ENCODE assay signal across 8 cellular contexts in the genomic region with DNA sequence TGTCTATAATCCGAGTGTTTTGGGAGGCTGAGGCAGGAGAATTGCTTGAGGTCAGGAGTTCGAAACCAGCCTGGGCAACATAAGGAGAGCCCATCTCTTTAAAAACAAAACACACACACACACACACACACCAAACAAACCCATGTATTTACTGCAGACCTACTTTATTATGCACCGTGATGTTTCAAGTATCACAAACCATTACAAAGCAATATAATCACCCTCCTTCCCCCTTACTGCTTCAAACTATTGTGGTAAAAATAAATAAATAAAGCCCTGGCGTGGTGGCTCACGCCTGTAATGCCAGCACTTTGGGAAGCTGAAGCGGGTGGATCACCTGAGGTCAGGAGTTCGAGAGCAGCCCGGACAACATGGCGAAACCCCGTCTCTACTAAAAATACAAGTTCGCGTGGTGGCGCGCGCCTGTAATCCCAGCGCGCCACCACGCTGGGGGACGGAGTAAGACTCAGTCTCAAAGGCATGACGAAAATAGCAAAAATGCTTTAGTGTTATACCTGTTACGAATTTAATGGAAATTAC. TPM values are rescaled to one million over a fixed set of nuclear protein-coding genes. Genes with fewer than 3 reads are reported as not detected.
DNase-seq lines count a peak whose midpoint lies in the region; ATAC-seq and TF ChIP-seq lines count a peak whose summit lies in the region.

No MANE protein-coding gene starts in this region.

- H3K4me1 ChIP-seq in thyroid gland = peaks cover 15 to 27% of the 10 kb centered on the region in 2 donors

- H3K4me3 Mint-ChIP-seq in activated T-cell treated with anti-CD3 and anti-CD28 coated beads, Interleukin-2, amount 50 U/mL, for 4 hours = peak overlapping the region; percentile 98
- peak overlapping the region; percentile 99 for H3K4me3 Mint-ChIP-seq in activated naive CD8-positive, alpha-beta T cell

- TF ChIP-seq CTCF in thyroid gland (IDR thresholded peaks at IDR 0.05) = no peak

- no peak for ATAC-seq in activated T-cell treated with anti-CD3 and anti-CD28 coated beads, Interleukin-2, amount 50 U/mL, for 4 hours
- no peak for ATAC-seq in HG03457 (IDR thresholded peaks at IDR 0.05; ENCODE audit: unreplicated experiment)

- H3K27me3 Mint-ChIP-seq in activated T-cell treated with anti-CD3 and anti-CD28 coated beads, Interleukin-2, amount 50 U/mL, for 4 hours (ENCODE audit: low read depth) = no peaks in the 10 kb centered on the region
- no peaks in the 10 kb centered on the region for H3K27me3 Mint-ChIP-seq in activated naive CD8-positive, alpha-beta T cell

- peak overlapping the region; percentile 34 for H3K27ac Mint-ChIP-seq in activated naive CD8-positive, alpha-beta T cell

- no peaks in the 10 kb centered on the region for H3K36me3 ChIP-seq in thyroid gland

- H3K9me3 ChIP-seq in thyroid gland = no peaks in the 10 kb centered on the region

- 50 to 52% methylated on average over 21 of the region's 21 CpGs for WGBS in thyroid gland, 2 donors

- intact Hi-C loops in thyroid gland (cut with DNase I) = no loop called here

- peaks cover 3% of the 10 kb centered on the region for H3K36me3 Mint-ChIP-seq in activated T-cell treated with anti-CD3 and anti-CD28 coated beads, Interleukin-2, amount 50 U/mL, for 4 hours (ENCODE audit: insufficient read depth)
- peaks cover 6% of the 10 kb centered on the region for H3K36me3 Mint-ChIP-seq in activated naive CD8-positive, alpha-beta T cell

- no peak for DNase-seq in activated T-cell treated with anti-CD3 and anti-CD28 coated beads, Interleukin-2, amount 50 U/mL, for 4 hours
- DNase-seq in activated T-cell treated with anti-CD3 and anti-CD28 coated beads, Interleukin-2, amount 50 U/mL, for 1 hour = no peak
- DNase-seq in left kidney (ENCODE audit: low read depth, low spot score) (peak; percentile 48), thyroid gland (peak in 1 of 2 donors; percentile 18), DMS79 treated with DMSO at 0.1 percent for 48 hours (lab: John Stamatoyannopoulos, UW) (no peak)
- no peak for DNase-seq in effector CD4-positive, alpha-beta T cell

- H3K4me3 ChIP-seq in thyroid gland (replicated peaks in 1 of 3) = peak overlapping the region; percentile 78 to 99 (median 84)

- no peaks in the 10 kb centered on the region for H3K9me3 Mint-ChIP-seq in activated T-cell treated with anti-CD3 and anti-CD28 coated beads, Interleukin-2, amount 50 U/mL, for 4 hours
- H3K9me3 Mint-ChIP-seq in activated naive CD8-positive, alpha-beta T cell (ENCODE audit: low read depth) = peaks cover 7% of the 10 kb centered on the region

- H3K27me3 ChIP-seq in thyroid gland = no peaks in the 10 kb centered on the region

- H3K27ac ChIP-seq in thyroid gland = peak overlapping the region in 1 of 3 donors; percentile 88

- no peak for TF ChIP-seq POLR2A in thyroid gland (IDR thresholded peaks at IDR 0.05)

- H3K4me1 Mint-ChIP-seq in activated T-cell treated with anti-CD3 and anti-CD28 coated beads, Interleukin-2, amount 50 U/mL, for 4 hours (ENCODE audit: low read depth) = peaks cover 31% of the 10 kb centered on the region
- H3K4me1 Mint-ChIP-seq in activated naive CD8-positive, alpha-beta T cell (ENCODE audit: low read depth) = peaks cover 31% of the 10 kb centered on the region

RNA-seq across cellular contexts. Expression of a gene that starts 1.5 kb away (rescaled TPM):
- total RNA-seq in activated T-cell treated with anti-CD3 and anti-CD28 coated beads, Interleukin-2, amount 50 U/mL, for 4 hours = 10 to 100 TPM; 19.6 to 21.4 (median 20.1) TPM
- total RNA-seq in thyroid gland = 10 to 100 TPM; 37.2 to 48.9 (median 48.4) TPM

RNA-seq across cellular contexts. Expression of a gene that starts 22.0 kb away (rescaled TPM):
- total RNA-seq in activated T-cell treated with anti-CD3 and anti-CD28 coated beads, Interleukin-2, amount 50 U/mL, for 4 hours = under 1 TPM in 1 of 3 donors, not detected in 2; 0.05 TPM
- 10 to 100 TPM in 1 of 4 donors, 1 to 10 TPM in 2, under 1 TPM in 1; 0.59 to 11.4 (median 3.6) TPM for total RNA-seq in thyroid gland

RNA-seq across cellular contexts. Expression of a gene that starts 37.4 kb away (rescaled TPM):
- total RNA-seq in activated T-cell treated with anti-CD3 and anti-CD28 coated beads, Interleukin-2, amount 50 U/mL, for 4 hours = 1 to 10 TPM; 7.6 to 8.5 (median 8.2) TPM
- 10 to 100 TPM; 19.9 to 24.5 (median 23.6) TPM for total RNA-seq in thyroid gland
